9 cellular contexts compared by ENCODE assay signal in genomic region chr17:45096141-45096540, GRCh38. TPM values are rescaled to one million over a fixed set of nuclear protein-coding genes. Genes with fewer than 3 reads are reported as not detected.
DNase-seq lines count a peak whose midpoint lies in the region; ATAC-seq and TF ChIP-seq lines count a peak whose summit lies in the region.
"Had no signal": no experiment of that assay in that cellular context is flagged by ENCODE, and none has a peak within 500 bp of the region (broad histone marks: within the 10 kb centered on the region; RNA-seq: fewer than 3 reads in every experiment).

No MANE protein-coding gene starts in this region.

- no peaks in the 10 kb centered on the region for H3K27me3 ChIP-seq in cardiac muscle cell
- no peaks in the 10 kb centered on the region for H3K27me3 ChIP-seq in SU-DHL-6 (ENCODE audit: low read length)

- H3F3A ChIP-seq in SU-DHL-6 (ENCODE audit: insufficient read depth) = no peaks in the 10 kb centered on the region

- H3K36me3 ChIP-seq in cardiac muscle cell (peaks cover 66% of the 10 kb centered on the region), SU-DHL-6 (ENCODE audit: low read length) (peaks cover 11% of the 10 kb centered on the region; the same call in 1 of the 2 replicates)

- H3K4me2 ChIP-seq in SU-DHL-6 (ENCODE audit: low read depth, low read length, poor library complexity, severe bottlenecking) = no peak overlapping the region

- no peaks in the 10 kb centered on the region for H3K27me3 Mint-ChIP-seq in type B pancreatic cell
- no peaks in the 10 kb centered on the region for H3K27me3 Mint-ChIP-seq in activated T-cell treated with anti-CD3 and anti-CD28 coated beads, Interleukin-2, amount 50 U/mL, for 24 hours
- no peaks in the 10 kb centered on the region for H3K27me3 Mint-ChIP-seq in activated CD4-positive, alpha-beta memory T cell treated with anti-CD3 and anti-CD28 coated beads for 36 hours
- H3K27me3 Mint-ChIP-seq: naive B cell had no signal

- no peak overlapping the region for H3K9ac ChIP-seq in SU-DHL-6 (ENCODE audit: low read length)

- DNase-seq in cardiac muscle cell (ENCODE audit: low read depth in 1 of 2, low spot score in 1 of 2) (peak in 1 of 2 donors; percentile 44), left ventricle myocardium superior (no peak), germinal center (ENCODE audit: low spot score) (peak; percentile 67), type B pancreatic cell (ENCODE audit: extremely low spot score, unreplicated experiment) (no peak), GF-D8 (lab: John Stamatoyannopoulos, UW) (no peak)
- no peak for DNase-seq in activated T-cell treated with anti-CD3 and anti-CD28 coated beads, Interleukin-2, amount 50 U/mL, for 24 hours
- DNase-seq in activated CD4-positive, alpha-beta memory T cell treated with anti-CD3 and anti-CD28 coated beads for 36 hours = no peak
- DNase-seq: naive B cell had no signal

- peaks cover 6% of the 10 kb centered on the region for H3K4me1 Mint-ChIP-seq in type B pancreatic cell (ENCODE audit: unreplicated experiment)
- no peaks in the 10 kb centered on the region for H3K4me1 Mint-ChIP-seq in activated T-cell treated with anti-CD3 and anti-CD28 coated beads, Interleukin-2, amount 50 U/mL, for 24 hours (ENCODE audit: low read depth)
- no peaks in the 10 kb centered on the region for H3K4me1 Mint-ChIP-seq in activated CD4-positive, alpha-beta memory T cell treated with anti-CD3 and anti-CD28 coated beads for 36 hours (ENCODE audit: low read depth)

- H2AFZ ChIP-seq in SU-DHL-6 (ENCODE audit: low read depth, low read length, severe bottlenecking) = no peak overlapping the region

- POLR2A ChIA-PET in activated CD4-positive, alpha-beta memory T cell treated with anti-CD3 and anti-CD28 coated beads for 36 hours (lab: Charles Lee) = no interaction called here

- no peaks in the 10 kb centered on the region for H3K9me3 Mint-ChIP-seq in type B pancreatic cell
- H3K9me3 Mint-ChIP-seq in activated T-cell treated with anti-CD3 and anti-CD28 coated beads, Interleukin-2, amount 50 U/mL, for 24 hours = no peaks in the 10 kb centered on the region
- H3K9me3 Mint-ChIP-seq in activated CD4-positive, alpha-beta memory T cell treated with anti-CD3 and anti-CD28 coated beads for 36 hours = no peaks in the 10 kb centered on the region
- H3K9me3 Mint-ChIP-seq: naive B cell had no signal

- H3K9me3 ChIP-seq in cardiac muscle cell (ENCODE audit: low read depth) (no peaks in the 10 kb centered on the region), SU-DHL-6 (ENCODE audit: insufficient read depth, low read length) (no peaks in the 10 kb centered on the region)

- no peaks in the 10 kb centered on the region for H3K79me2 ChIP-seq in SU-DHL-6 (ENCODE audit: insufficient read depth, low read length)

- H3K36me3 Mint-ChIP-seq in type B pancreatic cell = peaks cover 32% of the 10 kb centered on the region
- H3K36me3 Mint-ChIP-seq in activated T-cell treated with anti-CD3 and anti-CD28 coated beads, Interleukin-2, amount 50 U/mL, for 24 hours (ENCODE audit: low read depth) = peaks cover 90% of the 10 kb centered on the region
- H3K36me3 Mint-ChIP-seq in activated CD4-positive, alpha-beta memory T cell treated with anti-CD3 and anti-CD28 coated beads for 36 hours = peaks cover 55% of the 10 kb centered on the region

- H3K4me3 ChIP-seq in cardiac muscle cell (no peak overlapping the region), SU-DHL-6 (ENCODE audit: insufficient read depth, low read length, poor library complexity, severe bottlenecking) (no peak overlapping the region)

- no peak overlapping the region for H3K4me3 Mint-ChIP-seq in type B pancreatic cell
- no peak overlapping the region for H3K4me3 Mint-ChIP-seq in activated T-cell treated with anti-CD3 and anti-CD28 coated beads, Interleukin-2, amount 50 U/mL, for 24 hours
- H3K4me3 Mint-ChIP-seq in activated CD4-positive, alpha-beta memory T cell treated with anti-CD3 and anti-CD28 coated beads for 36 hours = no peak overlapping the region
- H3K4me3 Mint-ChIP-seq: naive B cell had no signal

- ATAC-seq in left ventricle myocardium superior = no peak

- intact Hi-C loops in left ventricle myocardium superior (cut with micrococcal nuclease) = loop anchor here (10.0 kb wide), 1 partner anchor 181 kb away; the partner anchor contains the start of gene GFAP
- intact Hi-C loops in activated CD4-positive, alpha-beta memory T cell treated with anti-CD3 and anti-CD28 coated beads for 36 hours (cut with micrococcal nuclease) = loop anchor here (5.0 kb wide), 1 partner anchor 64 kb away; no protein-coding TSS in a partner anchor

- H3K4me1 ChIP-seq in cardiac muscle cell (ENCODE audit: low read depth) = no peaks in the 10 kb centered on the region

- H3K27ac Mint-ChIP-seq in type B pancreatic cell = peak overlapping the region; percentile 25
- H3K27ac Mint-ChIP-seq in activated T-cell treated with anti-CD3 and anti-CD28 coated beads, Interleukin-2, amount 50 U/mL, for 24 hours = no peak overlapping the region
- no peak overlapping the region for H3K27ac Mint-ChIP-seq in activated CD4-positive, alpha-beta memory T cell treated with anti-CD3 and anti-CD28 coated beads for 36 hours

- CTCF ChIA-PET in activated CD4-positive, alpha-beta memory T cell treated with anti-CD3 and anti-CD28 coated beads for 36 hours (lab: Charles Lee) = no interaction called here

- H3K27ac ChIP-seq in cardiac muscle cell (no peak overlapping the region), SU-DHL-6 (ENCODE audit: low read depth, low read length) (no peak overlapping the region)

- TF ChIP-seq CTCF in cardiac muscle cell (IDR thresholded peaks at IDR 0.05; ENCODE audit: low read depth, low read length) (peak; percentile 59), SU-DHL-6 (IDR thresholded peaks at IDR 0.05; ENCODE audit: insufficient read depth, low read length, poor library complexity, severe bottlenecking) (peak; percentile 35), type B pancreatic cell (conservative IDR thresholded peaks at IDR 0.05) (peak; percentile 61)

- no peaks in the 10 kb centered on the region for H4K20me1 ChIP-seq in SU-DHL-6 (ENCODE audit: low read depth, low read length)

- no peaks in the 10 kb centered on the region for H3K9me2 ChIP-seq in SU-DHL-6 (replicated peaks; ENCODE audit: insufficient read depth, low read length)

RNA-seq across cellular contexts. Expression of gene NMT1, which starts 35.0 kb away (rescaled TPM):
- 83.1 and 113 TPM in 2 replicates for total RNA-seq in cardiac muscle cell
- polyA plus RNA-seq in cardiac muscle cell = 85.2 and 92.9 TPM in 2 replicates
- total RNA-seq in left ventricle myocardium superior = 114 TPM
- total RNA-seq in type B pancreatic cell (ENCODE audit: low replicate concordance) = 97.0 and 98.8 TPM in 2 replicates
- 100 to 1,000 TPM; 158 TPM for total RNA-seq in activated CD4-positive, alpha-beta memory T cell treated with anti-CD3 and anti-CD28 coated beads for 36 hours

RNA-seq across cellular contexts. Expression of gene PLCD3, which starts 36.2 kb away (rescaled TPM):
- total RNA-seq in cardiac muscle cell (41.0 and 66.3 TPM in 2 replicates), left ventricle myocardium superior (281 TPM), type B pancreatic cell (ENCODE audit: low replicate concordance) (45.8 and 56.1 TPM in 2 replicates)
- polyA plus RNA-seq in cardiac muscle cell = 36.0 and 41.7 TPM in 2 replicates
- total RNA-seq in activated CD4-positive, alpha-beta memory T cell treated with anti-CD3 and anti-CD28 coated beads for 36 hours = 1 to 10 TPM; 4.3 to 4.4 TPM

RNA-seq across cellular contexts. Expression of gene ACBD4, which starts 39.3 kb away (rescaled TPM):
- total RNA-seq in cardiac muscle cell (16.3 and 29.3 TPM in 2 replicates), left ventricle myocardium superior (7.7 TPM), type B pancreatic cell (ENCODE audit: low replicate concordance) (9.8 and 11.5 TPM in 2 replicates)
- polyA plus RNA-seq in cardiac muscle cell = 20.5 and 30.5 TPM in 2 replicates
- total RNA-seq in activated CD4-positive, alpha-beta memory T cell treated with anti-CD3 and anti-CD28 coated beads for 36 hours = 10 to 100 TPM; 12.5 to 13.8 TPM

RNA-seq across cellular contexts. Expression of gene DCAKD, which starts 44.7 kb away (rescaled TPM):
- total RNA-seq in cardiac muscle cell (113 and 141 TPM in 2 replicates), left ventricle myocardium superior (25.6 TPM), type B pancreatic cell (ENCODE audit: low replicate concordance) (40.3 and 57.5 TPM in 2 replicates)
- polyA plus RNA-seq in cardiac muscle cell = 60.6 and 66.0 TPM in 2 replicates
- total RNA-seq in activated CD4-positive, alpha-beta memory T cell treated with anti-CD3 and anti-CD28 coated beads for 36 hours = 10 to 100 TPM; 32.0 to 34.0 TPM

RNA-seq across cellular contexts. Expression of gene HEXIM1, which starts 52.1 kb away (rescaled TPM):
- total RNA-seq in cardiac muscle cell (20.9 and 34.8 TPM in 2 replicates), left ventricle myocardium superior (35.1 TPM), type B pancreatic cell (ENCODE audit: low replicate concordance) (27.5 and 34.5 TPM in 2 replicates)
- polyA plus RNA-seq in cardiac muscle cell = 17.7 and 17.9 TPM in 2 replicates
- 10 to 100 TPM; 24.9 to 25.4 TPM for total RNA-seq in activated CD4-positive, alpha-beta memory T cell treated with anti-CD3 and anti-CD28 coated beads for 36 hours
